In the genomic region with DNA sequence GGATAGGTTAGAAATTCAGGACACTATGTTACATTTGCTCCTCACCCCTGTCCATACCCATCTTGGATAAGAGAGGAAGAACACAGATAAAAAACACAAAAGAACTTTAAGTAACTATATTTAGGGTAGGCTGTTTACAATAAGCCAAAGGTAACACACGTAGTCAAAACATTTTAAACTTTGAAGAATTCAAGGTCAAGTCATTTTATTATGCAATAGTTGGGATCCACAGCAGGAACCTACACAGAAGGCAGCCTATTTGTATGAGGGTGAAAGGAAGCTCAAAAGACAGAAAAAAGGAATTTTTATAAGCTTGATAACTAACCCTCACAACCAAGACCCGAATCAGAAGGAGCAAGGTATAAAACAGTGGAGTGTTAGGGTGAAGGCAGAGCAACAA, we compare ENCODE assay signal across 1 cellular context.
TF ChIP-seq lines count a peak whose summit lies in the region.

No MANE protein-coding gene starts in this region.

TF ChIP-seq in K562, 482 proteins besides CTCF, POLR2A, EP300 and RAD21:
- no peak for TF ChIP-seq XRCC5 (IDR thresholded peaks at IDR 0.05; ENCODE audit: low read depth, low read length)
- TF ChIP-seq NR4A1 (CRISPR knock-in tag; IDR thresholded peaks at IDR 0.05): no peak
- TF ChIP-seq NR4A1 (tag; IDR thresholded peaks at IDR 0.05): no peak
- TF ChIP-seq ZNF354B (CRISPR knock-in tag; IDR thresholded peaks at IDR 0.05): no peak
- TF ChIP-seq NR2F6 (CRISPR knock-in tag; IDR thresholded peaks at IDR 0.05): no peak
- TF ChIP-seq CEBPB (tag; IDR thresholded peaks at IDR 0.05): peak; percentile 58
- no peak for TF ChIP-seq HMGN3 (IDR thresholded peaks at IDR 0.05; ENCODE audit: borderline replicate concordance, extremely low read depth, insufficient read length, low read depth, low read length)
- TF ChIP-seq, protein P1, sequence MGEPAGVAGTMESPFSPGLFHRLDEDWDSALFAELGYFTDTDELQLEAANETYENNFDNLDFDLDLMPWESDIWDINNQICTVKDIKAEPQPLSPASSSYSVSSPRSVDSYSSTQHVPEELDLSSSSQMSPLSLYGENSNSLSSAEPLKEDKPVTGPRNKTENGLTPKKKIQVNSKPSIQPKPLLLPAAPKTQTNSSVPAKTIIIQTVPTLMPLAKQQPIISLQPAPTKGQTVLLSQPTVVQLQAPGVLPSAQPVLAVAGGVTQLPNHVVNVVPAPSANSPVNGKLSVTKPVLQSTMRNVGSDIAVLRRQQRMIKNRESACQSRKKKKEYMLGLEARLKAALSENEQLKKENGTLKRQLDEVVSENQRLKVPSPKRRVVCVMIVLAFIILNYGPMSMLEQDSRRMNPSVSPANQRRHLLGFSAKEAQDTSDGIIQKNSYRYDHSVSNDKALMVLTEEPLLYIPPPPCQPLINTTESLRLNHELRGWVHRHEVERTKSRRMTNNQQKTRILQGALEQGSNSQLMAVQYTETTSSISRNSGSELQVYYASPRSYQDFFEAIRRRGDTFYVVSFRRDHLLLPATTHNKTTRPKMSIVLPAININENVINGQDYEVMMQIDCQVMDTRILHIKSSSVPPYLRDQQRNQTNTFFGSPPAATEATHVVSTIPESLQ (CRISPR knock-in tag; IDR thresholded peaks at IDR 0.05): no peak
- TF ChIP-seq CEBPG (CRISPR knock-in tag; IDR thresholded peaks at IDR 0.05): no peak
- TF ChIP-seq CEBPG (tag; conservative IDR thresholded peaks at IDR 0.05 in 1 of 2, IDR thresholded peaks at IDR 0.05 in 1 of 2): peak; percentile 66 to 80
TF ChIP-seq in K562: peak in this region for 2.
